In genomic region chr4:173509031-173510001, GRCh38 we compare ENCODE assay signal across 9 cellular contexts. TPM values are rescaled to one million over a fixed set of nuclear protein-coding genes. Genes with fewer than 3 reads are reported as not detected.
DNase-seq lines count a peak whose midpoint lies in the region; ATAC-seq and TF ChIP-seq lines count a peak whose summit lies in the region.
"Had no signal": no experiment of that assay in that cellular context is flagged by ENCODE, and none has a peak within 500 bp of the region (broad histone marks: within the 10 kb centered on the region; RNA-seq: fewer than 3 reads in every experiment).

No MANE protein-coding gene starts in this region.

- peak overlapping the region; percentile 78 for H3K9ac ChIP-seq in SK-N-SH

- DNase-seq in stimulated activated naive CD8-positive, alpha-beta T cell treated with anti-CD3 and anti-CD28 coated beads, Interleukin-15, Interleukin-2, amounts not matched to agents 100 U/mL and 50 U/mL, for 24 hours: no peak
- peak; percentile 58 for DNase-seq in SK-N-SH
- DNase-seq in foreskin keratinocyte: no peak
- DNase-seq in posterior vena cava (ENCODE audit: low spot score): peak; percentile 78
- DNase-seq in A172 (ENCODE audit: low spot score): no peak
- DNase-seq in middle frontal gyrus (ENCODE audit: extremely low spot score, low spot score): no peak

- H3K27me3 ChIP-seq in SK-N-SH (ENCODE audit: insufficient read depth) (no peaks in the 10 kb centered on the region), foreskin keratinocyte (peaks cover 11% of the 10 kb centered on the region)

- POLR2A ChIA-PET in SK-N-SH (lab: Yijun Ruan, JAX): interaction anchor here (0.5 to 9.7 kb wide), 20 partner anchors 11 to 695 kb away, joined by 3 to 91 read pairs (median 9); partner anchors contain the start of genes HAND2 and HMGB2

- peaks cover 30% of the 10 kb centered on the region for H3K79me2 ChIP-seq in SK-N-SH (ENCODE audit: insufficient read depth)

- intact Hi-C loops in posterior vena cava (cut with DNase I): no loop called here

- no peaks in the 10 kb centered on the region for H4K20me1 ChIP-seq in SK-N-SH (ENCODE audit: insufficient read depth)

- peak overlapping the region; percentile 92 for H3K4me2 ChIP-seq in SK-N-SH

- no peak for TF ChIP-seq CTCF in SK-N-SH (IDR thresholded peaks at IDR 0.05)
- no peak for TF ChIP-seq CTCF in foreskin keratinocyte (conservative IDR thresholded peaks at IDR 0.05)

- H3K27me3 Mint-ChIP-seq in stimulated activated naive CD8-positive, alpha-beta T cell treated with anti-CD3 and anti-CD28 coated beads, Interleukin-15, Interleukin-2, amounts not matched to agents 100 ng/mL and 50 ng/mL, for 24 hours: peaks cover 95% of the 10 kb centered on the region

- peaks cover 5 to 6% of the 10 kb centered on the region in 2 experiments for H3K36me3 ChIP-seq in SK-N-SH (replicated peaks in 1 of 2; ENCODE audit: control insufficient read depth in 1 of 2, insufficient read depth in 2 of 2, low read length in 1 of 2)

- H3K4me3 Mint-ChIP-seq in stimulated activated naive CD8-positive, alpha-beta T cell treated with anti-CD3 and anti-CD28 coated beads, Interleukin-15, Interleukin-2, amounts not matched to agents 100 ng/mL and 50 ng/mL, for 24 hours: peak overlapping the region; percentile 72

- no peaks in the 10 kb centered on the region for H3K9me3 Mint-ChIP-seq in stimulated activated naive CD8-positive, alpha-beta T cell treated with anti-CD3 and anti-CD28 coated beads, Interleukin-15, Interleukin-2, amounts not matched to agents 100 ng/mL and 50 ng/mL, for 24 hours

- WGBS in SK-N-SH (ENCODE audit: low lambda C conversion rate): 10% methylated on average over 61 of the region's 72 CpGs

- no peaks in the 10 kb centered on the region for H3K9me2 ChIP-seq in SK-N-SH

- H3K4me3 ChIP-seq in SK-N-SH (ENCODE audit: low read depth in 2 of 2, low read length in 1 of 2): peak overlapping the region; percentile 66 to 69

- no peaks in the 10 kb centered on the region for H3K9me3 ChIP-seq in SK-N-SH

- no peak overlapping the region for H3K27ac Mint-ChIP-seq in stimulated activated naive CD8-positive, alpha-beta T cell treated with anti-CD3 and anti-CD28 coated beads, Interleukin-15, Interleukin-2, amounts not matched to agents 100 ng/mL and 50 ng/mL, for 24 hours

- peaks cover 39% of the 10 kb centered on the region for H3K4me1 Mint-ChIP-seq in stimulated activated naive CD8-positive, alpha-beta T cell treated with anti-CD3 and anti-CD28 coated beads, Interleukin-15, Interleukin-2, amounts not matched to agents 100 ng/mL and 50 ng/mL, for 24 hours (ENCODE audit: low read depth)

- CTCF ChIA-PET in SK-N-SH (lab: Yijun Ruan, JAX): interaction anchor here (0.9 to 3.6 kb wide), 10 partner anchors 18 to 704 kb away, joined by 3 to 13 read pairs (median 4); no protein-coding TSS in a partner anchor

- TF ChIP-seq EP300 in SK-N-SH (IDR thresholded peaks at IDR 0.05; ENCODE audit: borderline replicate concordance in 1 of 2, low read depth in 1 of 2, low read length in 1 of 2): peak in 1 of 2 experiments; percentile 34; a peak in 1 of 4 replicates

- ATAC-seq in stimulated activated naive CD8-positive, alpha-beta T cell treated with anti-CD3 and anti-CD28 coated beads, Interleukin-15, Interleukin-2, amounts not matched to agents 100 U/mL and 50 U/mL, for 24 hours: no peak
- ATAC-seq in foreskin keratinocyte (peak; percentile 76), GM21576 (IDR thresholded peaks at IDR 0.05; ENCODE audit: unreplicated experiment) (no peak)

- H3K27ac ChIP-seq in SK-N-SH (ENCODE audit: low read depth in 2 of 2, low read length in 1 of 2) (peak overlapping the region; percentile 82 to 99), foreskin keratinocyte (no peak overlapping the region)

- H2AFZ ChIP-seq in SK-N-SH (ENCODE audit: low read depth): peak overlapping the region; percentile 74; the same call in 1 of the 2 replicates

- peaks cover 34% of the 10 kb centered on the region for H3F3A ChIP-seq in SK-N-SH (replicated peaks; ENCODE audit: insufficient read depth)

- TF ChIP-seq RAD21 in SK-N-SH (IDR thresholded peaks at IDR 0.05; ENCODE audit: low read length): no peak

- no peaks in the 10 kb centered on the region for H3K36me3 Mint-ChIP-seq in stimulated activated naive CD8-positive, alpha-beta T cell treated with anti-CD3 and anti-CD28 coated beads, Interleukin-15, Interleukin-2, amounts not matched to agents 100 ng/mL and 50 ng/mL, for 24 hours (ENCODE audit: low read depth)

- H3K4me1 ChIP-seq in SK-N-SH (ENCODE audit: control insufficient read depth in 1 of 2, insufficient read depth in 2 of 2, low read depth in 1 of 2, low read length in 1 of 2) (peaks cover 16 to 43% of the 10 kb centered on the region in 2 experiments; a peak in 3 of 4 replicates), foreskin keratinocyte (no peaks in the 10 kb centered on the region)

TF ChIP-seq in SK-N-SH, 30 proteins besides CTCF, POLR2A, EP300 and RAD21 (continues in another document):
- TF ChIP-seq ELF1 (IDR thresholded peaks at IDR 0.05) (peak; percentile 68; the same call in 1 of the 2 replicates), FOXJ3 (CRISPR knock-in tag; IDR thresholded peaks at IDR 0.05) (no peak), RFX5 (IDR thresholded peaks at IDR 0.05; ENCODE audit: low read length) (no peak), USF2 (IDR thresholded peaks at IDR 0.05; ENCODE audit: borderline replicate concordance, low read depth, low read length) (no peak), POLR2AphosphoS5 (IDR thresholded peaks at IDR 0.05; ENCODE audit: low read depth, low read length) (0 out of 2 replicates have a peak, but pooled peaks have one; percentile 49), ZBTB33 (IDR thresholded peaks at IDR 0.05; ENCODE audit: borderline replicate concordance, low read depth) (no peak), MXI1 (IDR thresholded peaks at IDR 0.05; ENCODE audit: low read depth, low read length) (no peak), GATA2 (CRISPR knock-in tag; IDR thresholded peaks at IDR 0.05) (no peak; the same call in 1 of the 2 replicates), YY1 (IDR thresholded peaks at IDR 0.05; ENCODE audit: low read depth) (0 out of 2 replicates have a peak, but pooled peaks have one; percentile 25), SMC3 (IDR thresholded peaks at IDR 0.05; ENCODE audit: low read depth, low read length) (no peak), JUND (IDR thresholded peaks at IDR 0.05) (0 out of 2 replicates have a peak, but pooled peaks have one; percentile 8), TCF12 (IDR thresholded peaks at IDR 0.05) (no peak), MAX (IDR thresholded peaks at IDR 0.05; ENCODE audit: low read depth) (peak; percentile 79), CHD2 (IDR thresholded peaks at IDR 0.05; ENCODE audit: low read length, partially characterized antibody) (no peak), NFIC (IDR thresholded peaks at IDR 0.05; ENCODE audit: borderline replicate concordance) (no peak), MEF2A (IDR thresholded peaks at IDR 0.05; ENCODE audit: borderline replicate concordance, low read depth) (no peak), PBX3 (IDR thresholded peaks at IDR 0.05) (no peak), IRF3 (IDR thresholded peaks at IDR 0.05; ENCODE audit: low read depth, low read length) (no peak)

RNA-seq across cellular contexts. Expression of gene HAND2, which starts 20.7 kb away (rescaled TPM):
- polyA plus RNA-seq in SK-N-SH (2012; rRNA removed): 94.2 and 106 TPM in 2 replicates
- 129 and 139 TPM in 2 replicates for polyA plus RNA-seq in SK-N-SH (2012; cell fraction: cytosol; rRNA removed)
- 96.3 and 128 TPM in 2 replicates for polyA plus RNA-seq in SK-N-SH (2012; cell fraction: nucleus; rRNA removed)
- total RNA-seq in foreskin keratinocyte: not detected in 2 replicates
- polyA plus RNA-seq in foreskin keratinocyte: not detected in 2 replicates
- 1 to 10 TPM; 1.1 to 3.5 TPM for total RNA-seq in posterior vena cava
- 0.19 and 0.50 TPM in 2 replicates for total RNA-seq in A172 (2014; rRNA removed; shearing (Covaris generic))
- total RNA-seq: temporal lobe had no signal

Comparison
In these comparisons a context has a peak if more than half of its experiments do, and no peak if none do; other contexts are left out.
1. DNase-seq: peak in SK-N-SH (single experiment) and posterior vena cava (single experiment); none in stimulated activated naive CD8-positive, alpha-beta T cell treated with anti-CD3 and anti-CD28 coated beads, Interleukin-15, Interleukin-2, amounts not matched to agents 100 U/mL and 50 U/mL, for 24 hours (single experiment), foreskin keratinocyte (0 of 2), A172 (single experiment) and middle frontal gyrus (single experiment).